Comparison of ENCODE assay signal across 8 cellular contexts in the genomic region with DNA sequence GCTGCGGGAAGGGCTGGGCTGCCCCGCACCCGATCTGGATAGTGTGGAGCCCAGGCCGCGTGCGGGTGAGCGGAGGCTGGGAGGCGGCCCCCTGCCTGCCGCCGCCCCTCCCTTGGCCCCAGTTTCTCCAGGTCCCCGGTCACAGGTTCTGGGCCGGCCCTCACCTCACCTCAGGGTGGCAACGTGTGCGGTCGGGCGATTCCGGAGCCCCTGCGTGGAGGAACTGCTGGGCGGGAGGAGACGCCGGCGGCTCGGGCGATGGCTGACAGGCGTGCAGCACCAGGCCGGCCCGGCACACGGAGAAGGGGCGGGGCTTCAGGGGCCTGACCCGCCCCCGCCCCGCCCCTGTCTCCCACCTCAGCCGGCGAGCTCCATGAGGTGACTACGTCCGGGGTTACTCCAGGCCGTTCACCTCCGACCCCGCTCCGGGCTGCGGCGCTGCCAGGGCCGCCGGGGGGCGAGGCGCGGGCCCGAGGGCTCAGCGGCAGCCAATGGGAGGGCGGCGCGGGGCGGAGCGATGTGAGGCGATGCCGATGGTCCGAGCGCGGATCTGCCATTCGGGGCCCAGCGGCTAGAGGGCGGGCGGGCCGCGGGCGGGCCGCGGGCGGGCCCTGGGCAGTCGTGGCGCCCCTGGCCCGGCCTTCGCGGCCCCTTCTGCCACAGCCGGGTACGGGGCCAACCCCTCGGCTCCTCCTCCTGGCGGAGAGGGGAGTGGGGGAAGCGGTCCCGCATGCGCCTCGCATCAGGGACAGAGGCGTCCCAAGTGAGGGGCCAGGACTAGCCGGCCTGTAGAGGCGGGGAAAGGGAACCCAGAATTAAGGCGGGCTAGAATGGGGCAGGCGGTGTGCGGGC. TPM values are rescaled to one million over a fixed set of nuclear protein-coding genes. Genes with fewer than 3 reads are reported as not detected.
DNase-seq lines count a peak whose midpoint lies in the region; ATAC-seq, FAIRE-seq and TF ChIP-seq lines count a peak whose summit lies in the region.

No MANE protein-coding gene starts in this region.

- POLR2A ChIA-PET in A549 (lab: Yijun Ruan, JAX) = interaction anchor here (0.6 to 2.8 kb wide), 21 partner anchors 9 to 1466 kb away, joined by 3 to 17 read pairs (median 4); a partner anchor contains a TSS

- in situ Hi-C loops in brain microvascular endothelial cell (cut with HindIII; ENCODE audit: low pct_ligation_motif_present, low sequenced_read_pairs) = no loop called here

- H3K4me1 ChIP-seq in A549 = peaks cover 42% of the 10 kb centered on the region
- peaks cover 24% of the 10 kb centered on the region for H3K4me1 ChIP-seq in iPS-18a (ENCODE audit: control insufficient read depth, low read depth, low read length)
- peaks cover 18% of the 10 kb centered on the region for H3K4me1 ChIP-seq in skeletal muscle satellite cell (ENCODE audit: control insufficient read depth, insufficient read depth, low read length)

- H3K36me3 ChIP-seq in brain microvascular endothelial cell (replicated peaks) (no peaks in the 10 kb centered on the region), iPS-18a (ENCODE audit: control insufficient read depth, low read depth, low read length) (peaks cover 4% of the 10 kb centered on the region), skeletal muscle satellite cell (ENCODE audit: insufficient read depth, low read length) (peaks cover 2% of the 10 kb centered on the region)

- DNase-seq in A549 (ENCODE audit: low read depth in 1 of 2, low spot score in 1 of 2) = peak; percentile 96 to 98
- DNase-seq in NCI-H2107 treated with DMSO at 0.1 percent for 48 hours (lab: John Stamatoyannopoulos, UW; ENCODE audit: unreplicated experiment) = peak; percentile 40
- peak; percentile 98 for DNase-seq in UCSD-AML1 (lab: John Stamatoyannopoulos, UW; ENCODE audit: unreplicated experiment)
- peak; percentile 81 for DNase-seq in brain microvascular endothelial cell

- TF ChIP-seq EP300 in A549 (IDR thresholded peaks at IDR 0.05) = no peak

- CTCF ChIA-PET in A549 (lab: Yijun Ruan, JAX) = interaction anchor here (0.5 to 5.6 kb wide), 10 partner anchors 10 to 136 kb away, joined by 3 to 83 read pairs (median 3); a partner anchor contains a TSS

- H3K9me3 ChIP-seq in A549 (no peaks in the 10 kb centered on the region), iPS-18a (ENCODE audit: control insufficient read depth, low read depth, low read length) (no peaks in the 10 kb centered on the region), skeletal muscle satellite cell (replicated peaks; ENCODE audit: low read length) (no peaks in the 10 kb centered on the region)

- ATAC-seq in A549 = peak; percentile 89 to 90
- ATAC-seq in GM18520 (IDR thresholded peaks at IDR 0.05; ENCODE audit: unreplicated experiment) = peak; percentile 91
- peak; percentile 81 for ATAC-seq in HG03060 (IDR thresholded peaks at IDR 0.05; ENCODE audit: low read depth, unreplicated experiment)

- H3K27me3 ChIP-seq in brain microvascular endothelial cell (replicated peaks) = no peaks in the 10 kb centered on the region
- no peaks in the 10 kb centered on the region for H3K27me3 ChIP-seq in iPS-18a (ENCODE audit: control insufficient read depth, insufficient read depth, low read length)
- no peaks in the 10 kb centered on the region for H3K27me3 ChIP-seq in skeletal muscle satellite cell (ENCODE audit: control insufficient read depth, insufficient read depth, low read length)

- FAIRE-seq in A549 (lab: Jason Lieb, UNC) = no peak

- peak; percentile 9; the same call in 1 of the 3 replicates for TF ChIP-seq CTCF in A549 (IDR thresholded peaks at IDR 0.05)
- no peak for TF ChIP-seq CTCF in brain microvascular endothelial cell (IDR thresholded peaks at IDR 0.05; ENCODE audit: low read depth, low read length, missing control alignments)

- peak; percentile 86 for TF ChIP-seq POLR2A in A549 (IDR thresholded peaks at IDR 0.05; ENCODE audit: low read length)

- peak overlapping the region; percentile 92 to 94 for H3K27ac ChIP-seq in A549
- H3K27ac ChIP-seq in brain microvascular endothelial cell = peak overlapping the region; percentile 67
- peak overlapping the region; percentile 94 for H3K27ac ChIP-seq in iPS-18a (ENCODE audit: low read length)

- TF ChIP-seq RAD21 in A549 (conservative IDR thresholded peaks at IDR 0.05 in 1 of 2, IDR thresholded peaks at IDR 0.05 in 1 of 2) = no peak

- H3K4me2 ChIP-seq in A549 (peak overlapping the region; percentile 77), skeletal muscle satellite cell (ENCODE audit: low read length) (peak overlapping the region; percentile 90)

- H3K4me3 ChIP-seq in A549 (peak overlapping the region; percentile 88), brain microvascular endothelial cell (ENCODE audit: low read depth, low read length) (peak overlapping the region; percentile 90), iPS-18a (ENCODE audit: low read length) (peak overlapping the region; percentile 99), skeletal muscle satellite cell (ENCODE audit: low read length) (peak overlapping the region; percentile 88)

- H3K9ac ChIP-seq in iPS-18a (ENCODE audit: low read length) = peak overlapping the region; percentile 95
- H3K9ac ChIP-seq in skeletal muscle satellite cell (ENCODE audit: low read depth, low read length) = peak overlapping the region; percentile 92

- WGBS in A549 (ENCODE audit: missing lambda C conversion rate) = 2% methylated on average over 29 of the region's 88 CpGs

TF ChIP-seq in A549, 52 proteins besides CTCF, POLR2A, EP300 and RAD21 (continues in another document):
- no peak for TF ChIP-seq RNF2 (IDR thresholded peaks at IDR 0.05; ENCODE audit: borderline replicate concordance, low read depth)
- TF ChIP-seq POLR2AphosphoS2 (conservative IDR thresholded peaks at IDR 0.05; ENCODE audit: low read length) = no peak
- no peak for TF ChIP-seq ZNF302 (CRISPR knock-in tag; IDR thresholded peaks at IDR 0.05)
- TF ChIP-seq, protein P1, sequence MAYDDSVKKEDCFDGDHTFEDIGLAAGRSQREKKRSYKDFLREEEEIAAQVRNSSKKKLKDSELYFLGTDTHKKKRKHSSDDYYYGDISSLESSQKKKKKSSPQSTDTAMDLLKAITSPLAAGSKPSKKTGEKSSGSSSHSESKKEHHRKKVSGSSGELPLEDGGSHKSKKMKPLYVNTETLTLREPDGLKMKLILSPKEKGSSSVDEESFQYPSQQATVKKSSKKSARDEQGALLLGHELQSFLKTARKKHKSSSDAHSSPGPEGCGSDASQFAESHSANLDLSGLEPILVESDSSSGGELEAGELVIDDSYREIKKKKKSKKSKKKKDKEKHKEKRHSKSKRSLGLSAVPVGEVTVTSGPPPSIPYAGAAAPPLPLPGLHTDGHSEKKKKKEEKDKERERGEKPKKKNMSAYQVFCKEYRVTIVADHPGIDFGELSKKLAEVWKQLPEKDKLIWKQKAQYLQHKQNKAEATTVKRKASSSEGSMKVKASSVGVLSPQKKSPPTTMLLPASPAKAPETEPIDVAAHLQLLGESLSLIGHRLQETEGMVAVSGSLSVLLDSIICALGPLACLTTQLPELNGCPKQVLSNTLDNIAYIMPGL (CRISPR knock-in tag; IDR thresholded peaks at IDR 0.05; ENCODE audit: borderline replicate concordance) = no peak
- no peak for TF ChIP-seq SMC3 (IDR thresholded peaks at IDR 0.05)
- TF ChIP-seq, protein P2, sequence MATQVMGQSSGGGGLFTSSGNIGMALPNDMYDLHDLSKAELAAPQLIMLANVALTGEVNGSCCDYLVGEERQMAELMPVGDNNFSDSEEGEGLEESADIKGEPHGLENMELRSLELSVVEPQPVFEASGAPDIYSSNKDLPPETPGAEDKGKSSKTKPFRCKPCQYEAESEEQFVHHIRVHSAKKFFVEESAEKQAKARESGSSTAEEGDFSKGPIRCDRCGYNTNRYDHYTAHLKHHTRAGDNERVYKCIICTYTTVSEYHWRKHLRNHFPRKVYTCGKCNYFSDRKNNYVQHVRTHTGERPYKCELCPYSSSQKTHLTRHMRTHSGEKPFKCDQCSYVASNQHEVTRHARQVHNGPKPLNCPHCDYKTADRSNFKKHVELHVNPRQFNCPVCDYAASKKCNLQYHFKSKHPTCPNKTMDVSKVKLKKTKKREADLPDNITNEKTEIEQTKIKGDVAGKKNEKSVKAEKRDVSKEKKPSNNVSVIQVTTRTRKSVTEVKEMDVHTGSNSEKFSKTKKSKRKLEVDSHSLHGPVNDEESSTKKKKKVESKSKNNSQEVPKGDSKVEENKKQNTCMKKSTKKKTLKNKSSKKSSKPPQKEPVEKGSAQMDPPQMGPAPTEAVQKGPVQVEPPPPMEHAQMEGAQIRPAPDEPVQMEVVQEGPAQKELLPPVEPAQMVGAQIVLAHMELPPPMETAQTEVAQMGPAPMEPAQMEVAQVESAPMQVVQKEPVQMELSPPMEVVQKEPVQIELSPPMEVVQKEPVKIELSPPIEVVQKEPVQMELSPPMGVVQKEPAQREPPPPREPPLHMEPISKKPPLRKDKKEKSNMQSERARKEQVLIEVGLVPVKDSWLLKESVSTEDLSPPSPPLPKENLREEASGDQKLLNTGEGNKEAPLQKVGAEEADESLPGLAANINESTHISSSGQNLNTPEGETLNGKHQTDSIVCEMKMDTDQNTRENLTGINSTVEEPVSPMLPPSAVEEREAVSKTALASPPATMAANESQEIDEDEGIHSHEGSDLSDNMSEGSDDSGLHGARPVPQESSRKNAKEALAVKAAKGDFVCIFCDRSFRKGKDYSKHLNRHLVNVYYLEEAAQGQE (IDR thresholded peaks at IDR 0.05) = no peak
- no peak for TF ChIP-seq HOXA7 (CRISPR knock-in tag; IDR thresholded peaks at IDR 0.05)
- no peak for TF ChIP-seq RCOR1 (IDR thresholded peaks at IDR 0.05; ENCODE audit: low read depth, low read length)

RNA-seq across cellular contexts. Expression of a gene that starts 16.7 kb away (rescaled TPM):
- polyA plus RNA-seq in A549 (2011; rRNA removed) = not detected in 2 replicates
- not detected in 2 replicates for polyA plus RNA-seq in A549 (2012; cell fraction: cytosol; rRNA removed)
- polyA plus RNA-seq in A549 (2012; cell fraction: nucleus; rRNA removed) = not detected in 2 replicates
- polyA plus RNA-seq in A549 (2017; fragmentation: RNase III; extraction: RNeasy Plus Mini Kit Qiagen cat#74134 plus additional on column Dnase treatment) = not detected in 3 replicates
- not detected in 2 replicates for polyA minus RNA-seq in A549 (2011; rRNA and poly(A)+ RNA removed)
- total RNA-seq in skeletal muscle satellite cell (2012; rRNA removed) = not detected in 2 replicates

RNA-seq across cellular contexts. Expression of a gene that starts 47.6 kb away (rescaled TPM):
- polyA plus RNA-seq in A549 (2011; rRNA removed) (112 and 113 TPM in 2 replicates), A549 (2017; fragmentation: RNase III; extraction: RNeasy Plus Mini Kit Qiagen cat#74134 plus additional on column Dnase treatment) (42.7 to 51.8 TPM (median 48.6 TPM) in 3 replicates)
- 33.3 and 39.2 TPM in 2 replicates for polyA plus RNA-seq in A549 (2012; cell fraction: cytosol; rRNA removed)
- polyA plus RNA-seq in A549 (2012; cell fraction: nucleus; rRNA removed) = 62.0 and 91.1 TPM in 2 replicates
- polyA minus RNA-seq in A549 (2011; rRNA and poly(A)+ RNA removed) = 336 and 347 TPM in 2 replicates
- total RNA-seq in skeletal muscle satellite cell (2012; rRNA removed) = 34.9 and 59.3 TPM in 2 replicates

RNA-seq across cellular contexts. Expression of a gene that starts 47.6 kb away (rescaled TPM):
- polyA plus RNA-seq in A549 (2011; rRNA removed) (22.2 and 27.1 TPM in 2 replicates), A549 (2017; fragmentation: RNase III; extraction: RNeasy Plus Mini Kit Qiagen cat#74134 plus additional on column Dnase treatment) (9.9 to 11.2 TPM (median 10.3 TPM) in 3 replicates)
- polyA plus RNA-seq in A549 (2012; cell fraction: cytosol; rRNA removed) = 8.2 and 8.6 TPM in 2 replicates
- 12.7 and 20.7 TPM in 2 replicates for polyA plus RNA-seq in A549 (2012; cell fraction: nucleus; rRNA removed)
- 35.7 and 44.6 TPM in 2 replicates for polyA minus RNA-seq in A549 (2011; rRNA and poly(A)+ RNA removed)
- 10.3 and 18.0 TPM in 2 replicates for total RNA-seq in skeletal muscle satellite cell (2012; rRNA removed)

Comparison
In these comparisons a context has a peak if more than half of its experiments do, and no peak if none do; other contexts are left out.
1. Peak in every context shown above with its lines: DNase-seq, ATAC-seq, H3K4me3 ChIP-seq and H3K27ac ChIP-seq.
2. DNase-seq: peak in every context shown above with its lines; median percentile 98 in UCSD-AML1; 97 in A549; 81 in brain microvascular endothelial cell; 40 in NCI-H2107 treated with DMSO at 0.1 percent for 48 hours.